Comparison of ENCODE assay signal across 11 cellular contexts in genomic region chr7:66150471-66150870, GRCh38. TPM values are rescaled to one million over a fixed set of nuclear protein-coding genes. Genes with fewer than 3 reads are reported as not detected.
DNase-seq lines count a peak whose midpoint lies in the region; ATAC-seq and TF ChIP-seq lines count a peak whose summit lies in the region.
"Had no signal": no experiment of that assay in that cellular context is flagged by ENCODE, and none has a peak within 500 bp of the region (broad histone marks: within the 10 kb centered on the region; RNA-seq: fewer than 3 reads in every experiment).

No MANE protein-coding gene starts in this region.

- H3K4me3 Mint-ChIP-seq in neural progenitor cell = no peak overlapping the region

- no peaks in the 10 kb centered on the region for H3K27me3 ChIP-seq in hepatocyte
- H3K27me3 ChIP-seq in neural progenitor cell = no peaks in the 10 kb centered on the region

- no peaks in the 10 kb centered on the region for H3K9me3 ChIP-seq in hepatocyte (ENCODE audit: low read depth)
- no peaks in the 10 kb centered on the region for H3K9me3 ChIP-seq in neural progenitor cell (ENCODE audit: low read depth)
- H3K9me3 ChIP-seq: thoracic aorta had no signal

- DNase-seq in HCEC 1CT = peak; percentile 67
- no peak for DNase-seq in hepatocyte (ENCODE audit: low spot score)
- DNase-seq in DMS53 treated with DMSO at 0.1 percent for 48 hours (lab: John Stamatoyannopoulos, UW; ENCODE audit: unreplicated experiment) = no peak
- DNase-seq in neural progenitor cell (ENCODE audit: low spot score) = no peak
- DNase-seq in retina = no peak
- DNase-seq: amniotic stem cell, mesendoderm had no signal

- peaks cover 12% of the 10 kb centered on the region for H3F3A ChIP-seq in neural progenitor cell (ENCODE audit: low read depth)

- no peaks in the 10 kb centered on the region for H3K9me2 ChIP-seq in hepatocyte (replicated peaks; ENCODE audit: insufficient read depth)

- peaks cover 27% of the 10 kb centered on the region for H3K79me2 ChIP-seq in hepatocyte
- no peaks in the 10 kb centered on the region for H3K79me2 ChIP-seq in neural progenitor cell (ENCODE audit: low read depth)

- H3K36me3 Mint-ChIP-seq in neural progenitor cell = peaks cover 26% of the 10 kb centered on the region

- H3K4me3 ChIP-seq in hepatocyte (no peak overlapping the region), skin epidermis (no peak overlapping the region), neural progenitor cell (no peak overlapping the region)
- H3K4me3 ChIP-seq: thoracic aorta had no signal

- 20 to 27% (median 26%) methylated on average over 3 of the region's 3 CpGs for WGBS in adipose tissue, 3 donors
- 56% methylated on average over 3 of the region's 3 CpGs for WGBS in hepatocyte (ENCODE audit: low lambda C conversion rate, missing lambda C conversion rate)

- no peaks in the 10 kb centered on the region for H3K4me1 Mint-ChIP-seq in neural progenitor cell

- no peaks in the 10 kb centered on the region for H3K36me3 ChIP-seq in hepatocyte (replicated peaks; ENCODE audit: insufficient read depth, low read depth)
- H3K36me3 ChIP-seq in neural progenitor cell = peaks cover 3% of the 10 kb centered on the region

- H3K27ac Mint-ChIP-seq in neural progenitor cell = no peak overlapping the region

- H3K4me2 ChIP-seq in hepatocyte (no peak overlapping the region), neural progenitor cell (no peak overlapping the region)

- H3K27ac ChIP-seq in adipose tissue (ENCODE audit: low read depth, low read length) = peak overlapping the region; percentile 23
- H3K27ac ChIP-seq in hepatocyte = peak overlapping the region; percentile 28
- H3K27ac ChIP-seq in skin epidermis = peak overlapping the region in 19 of 21 experiments; percentile 7 to 76 (median 54)
- H3K27ac ChIP-seq in neural progenitor cell = no peak overlapping the region

- no peaks in the 10 kb centered on the region for H3K9me3 Mint-ChIP-seq in neural progenitor cell

- H2AFZ ChIP-seq in hepatocyte = no peak overlapping the region
- no peak overlapping the region for H2AFZ ChIP-seq in neural progenitor cell (replicated peaks)

- ATAC-seq in HG02798 (IDR thresholded peaks at IDR 0.05; ENCODE audit: poor library complexity, unreplicated experiment) = no peak

- H3K9ac ChIP-seq in neural progenitor cell = no peak overlapping the region

- H4K20me1 ChIP-seq in hepatocyte (ENCODE audit: insufficient read depth, poor library complexity, severe bottlenecking) (no peaks in the 10 kb centered on the region), neural progenitor cell (ENCODE audit: low read depth) (peaks cover 4% of the 10 kb centered on the region)

- TF ChIP-seq CTCF in hepatocyte (IDR thresholded peaks at IDR 0.05; ENCODE audit: poor library complexity) (no peak), neural progenitor cell (IDR thresholded peaks at IDR 0.05) (no peak)

- H3K4me1 ChIP-seq in hepatocyte (ENCODE audit: insufficient read depth) (peaks cover 40% of the 10 kb centered on the region), neural progenitor cell (no peaks in the 10 kb centered on the region)

- no peaks in the 10 kb centered on the region for H3K27me3 Mint-ChIP-seq in neural progenitor cell (ENCODE audit: insufficient read depth, low read depth)

RNA-seq across cellular contexts. Expression of gene CRCP, which starts 35.8 kb away (rescaled TPM):
- polyA plus RNA-seq in adipose tissue (10 to 100 TPM; 15.5 to 18.6 (median 16.5) TPM), hepatocyte (9.0 and 13.8 TPM in 2 replicates)
- total RNA-seq in hepatocyte (38.0 and 41.6 TPM in 2 replicates), neural progenitor cell (ENCODE audit: low replicate concordance) (30.0 and 37.9 TPM in 2 replicates)

RNA-seq across cellular contexts. Expression of gene TPST1, which starts 54.7 kb away (rescaled TPM):
- polyA plus RNA-seq in adipose tissue = 10 to 100 TPM in 2 of 3 donors, 1 to 10 TPM in 1; 4.6 to 16.4 (median 11.8) TPM
- 91.2 and 101 TPM in 2 replicates for total RNA-seq in hepatocyte
- 81.9 and 85.2 TPM in 2 replicates for polyA plus RNA-seq in hepatocyte
- total RNA-seq in neural progenitor cell (ENCODE audit: low replicate concordance) = 24.9 and 29.8 TPM in 2 replicates
